ENCODE assay signal across 1 cellular context in genomic region chr1:15799004-15799867, GRCh38.
TF ChIP-seq lines count a peak whose summit lies in the region.

No MANE protein-coding gene starts in this region.

TF ChIP-seq in endothelial cell of umbilical vein, 7 proteins besides CTCF, POLR2A, EP300 and RAD21:
- no peak for TF ChIP-seq EZH2 (IDR thresholded peaks at IDR 0.05; ENCODE audit: borderline replicate concordance, low read depth, low read length, severe bottlenecking)
- peak; percentile 66 for TF ChIP-seq FOS (IDR thresholded peaks at IDR 0.05; ENCODE audit: borderline replicate concordance, insufficient read depth, low read length)
- peak; percentile 71 for TF ChIP-seq POLR2AphosphoS5 (IDR thresholded peaks at IDR 0.05; ENCODE audit: insufficient read depth, low read depth, low read length)
- TF ChIP-seq GATA2 (IDR thresholded peaks at IDR 0.05; ENCODE audit: insufficient read depth, insufficient read length, low read depth, low read length) = no peak
- TF ChIP-seq JUN (IDR thresholded peaks at IDR 0.05; ENCODE audit: borderline replicate concordance, insufficient read depth, insufficient read length, low read depth) = peak; percentile 57
- no peak for TF ChIP-seq MAX (IDR thresholded peaks at IDR 0.05; ENCODE audit: insufficient read depth, insufficient read length)
- TF ChIP-seq MYC (IDR thresholded peaks at IDR 0.05; ENCODE audit: low read depth, low read length) = no peak
TF ChIP-seq in endothelial cell of umbilical vein: peak in this region for 3.
